In the genomic region with DNA sequence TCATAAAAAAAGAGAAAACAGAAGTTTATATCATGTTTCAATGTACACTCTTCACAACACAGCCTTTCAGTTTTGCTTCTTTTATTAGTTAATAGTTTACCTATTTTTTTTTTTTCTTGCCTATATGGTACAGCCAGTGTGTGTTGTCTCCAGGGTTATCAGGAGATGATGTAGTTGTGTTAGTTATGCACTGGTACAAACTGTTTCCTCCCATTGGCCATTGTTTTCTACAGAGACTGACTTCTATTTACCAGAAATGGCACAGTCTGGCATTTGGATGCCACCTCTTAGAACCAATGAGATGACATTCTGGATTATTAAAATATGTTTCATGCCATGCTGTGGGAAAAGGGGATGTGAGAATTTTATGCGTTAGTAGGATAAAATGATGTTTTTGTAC, we compare ENCODE assay signal across 19 cellular contexts.
"Had no signal": no experiment of that assay in that cellular context is flagged by ENCODE, and none has a peak within 500 bp of the region (broad histone marks: within the 10 kb centered on the region; RNA-seq: fewer than 3 reads in every experiment).

No MANE protein-coding gene starts in this region.

- DNase-seq: foreskin keratinocyte; kidney glomerular epithelial cell; left lung; lower lobe of right lung; mesenchymal stem cell; naive B cell; psoas muscle; sigmoid colon; stimulated activated naive CD4-positive, alpha-beta T cell; stomach; tibial artery; upper lobe of right lung had no signal

- H3K9me3 ChIP-seq: left lung, lower lobe of right lung, psoas muscle, right atrium auricular region, sigmoid colon, stomach, suprapubic skin, tibial artery, upper lobe of right lung had no signal

- H3K27ac Mint-ChIP-seq: dendritic cell treated with granulocyte-macrophage colony-stimulating factor and Interleukin-4, amounts not matched to agents 40 ng/mL and 50 ng/mL, for 4 days; naive B cell; nephron had no signal

- H3K36me3 Mint-ChIP-seq: naive B cell had no signal

- H3K4me1 Mint-ChIP-seq: naive B cell had no signal

- H3K27me3 Mint-ChIP-seq: dendritic cell treated with granulocyte-macrophage colony-stimulating factor and Interleukin-4, amounts not matched to agents 40 ng/mL and 50 ng/mL, for 4 days had no signal

- ATAC-seq: foreskin keratinocyte, left lung, lower lobe of right lung, psoas muscle, upper lobe of right lung had no signal

- H3K4me3 Mint-ChIP-seq: dendritic cell treated with granulocyte-macrophage colony-stimulating factor and Interleukin-4, amounts not matched to agents 40 ng/mL and 50 ng/mL, for 4 days; nephron had no signal

- H3K27ac ChIP-seq: foreskin keratinocyte, hepatocyte, left lung, lower lobe of right lung, parathyroid adenoma, psoas muscle, right atrium auricular region, sigmoid colon, skin epidermis, stomach, suprapubic skin, tibial artery, upper lobe of right lung had no signal
